In genomic region chr7:94300176-94300835, GRCh38 we compare ENCODE assay signal across 1 cellular context.
TF ChIP-seq lines count a peak whose summit lies in the region.

No MANE protein-coding gene starts in this region.

TF ChIP-seq in H1, 55 proteins besides CTCF, POLR2A, EP300 and RAD21 (continued from another document):
- no peak for TF ChIP-seq CHD7 (IDR thresholded peaks at IDR 0.05; ENCODE audit: insufficient replicate concordance, low read length)
- TF ChIP-seq KDM5A (IDR thresholded peaks at IDR 0.05; ENCODE audit: low read length), result no peak
- TF ChIP-seq BRCA1 (IDR thresholded peaks at IDR 0.05; ENCODE audit: low read depth, low read length), result no peak
- no peak for TF ChIP-seq TAF7 (optimal IDR thresholded peaks at IDR 0.05; ENCODE audit: borderline replicate concordance, low read depth, low read length)
- no peak for TF ChIP-seq ZNF274 (IDR thresholded peaks at IDR 0.05; ENCODE audit: borderline replicate concordance, extremely low read depth, low read length)
- no peak for TF ChIP-seq RFX5 (IDR thresholded peaks at IDR 0.05; ENCODE audit: borderline replicate concordance, low read depth, low read length)
- no peak for TF ChIP-seq CHD2 (IDR thresholded peaks at IDR 0.05; ENCODE audit: low read length)
- no peak for TF ChIP-seq TAF1 (IDR thresholded peaks at IDR 0.05; ENCODE audit: low read depth, low read length)
- no peak for TF ChIP-seq RXRA (IDR thresholded peaks at IDR 0.05; ENCODE audit: insufficient read depth, low read depth, low read length)
- TF ChIP-seq HDAC6 (IDR thresholded peaks at IDR 0.05; ENCODE audit: low read depth, low read length), result no peak
